9 cellular contexts compared by ENCODE assay signal in the genomic region with DNA sequence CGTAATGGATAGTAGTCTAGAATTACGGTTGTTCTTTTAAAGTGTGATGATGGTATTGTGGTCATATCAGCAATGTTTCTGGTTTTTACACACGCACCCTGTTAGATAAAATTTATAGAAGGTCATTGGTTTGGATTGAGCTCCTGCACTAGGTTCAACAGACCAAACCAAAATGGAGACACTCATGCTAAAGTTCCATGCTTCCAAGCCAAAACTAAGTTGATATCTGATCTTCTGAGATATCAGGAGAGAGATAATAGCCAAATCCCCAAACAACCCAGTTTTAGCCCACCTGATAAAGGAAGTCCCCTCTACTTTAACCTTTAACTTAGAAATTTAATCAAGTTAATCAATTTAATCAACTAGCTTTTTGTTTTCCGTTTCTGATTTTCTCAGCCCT. TPM values are rescaled to one million over a fixed set of nuclear protein-coding genes. Genes with fewer than 3 reads are reported as not detected.
A peak's percentile ranks its signal among the peaks of the same experiment; 100 is the strongest.
DNase-seq lines count a peak whose midpoint lies in the region; ATAC-seq and TF ChIP-seq lines count a peak whose summit lies in the region.
"Had no signal": no experiment of that assay in that cellular context is flagged by ENCODE, and none has a peak within 500 bp of the region (broad histone marks: within the 10 kb centered on the region; RNA-seq: fewer than 3 reads in every experiment).

No MANE protein-coding gene starts in this region.

- peaks cover 28% of the 10 kb centered on the region for H3K4me1 Mint-ChIP-seq in activated CD8-positive, alpha-beta memory T cell treated with anti-CD3 and anti-CD28 coated beads, Interleukin-2, amount 10 ng/mL, durations not matched to agents 7 days and 5 days
- H3K4me1 Mint-ChIP-seq in stimulated activated effector memory CD8-positive, alpha-beta T cell treated with anti-CD3 and anti-CD28 coated beads, Interleukin-12 subunit alpha, Interleukin-12 subunit beta, amount 100 ng/mL, for 72 hours = peaks cover 26% of the 10 kb centered on the region

- H3K27me3 Mint-ChIP-seq in activated CD8-positive, alpha-beta memory T cell treated with anti-CD3 and anti-CD28 coated beads, Interleukin-2, amount 10 ng/mL, durations not matched to agents 7 days and 5 days = no peaks in the 10 kb centered on the region

- no peak overlapping the region for H3K27ac ChIP-seq in WERI-Rb-1

- no peaks in the 10 kb centered on the region for H3K9me3 Mint-ChIP-seq in activated CD8-positive, alpha-beta memory T cell treated with anti-CD3 and anti-CD28 coated beads, Interleukin-2, amount 10 ng/mL, durations not matched to agents 7 days and 5 days (ENCODE audit: low read depth)
- no peaks in the 10 kb centered on the region for H3K9me3 Mint-ChIP-seq in stimulated activated effector memory CD8-positive, alpha-beta T cell treated with anti-CD3 and anti-CD28 coated beads, Interleukin-12 subunit alpha, Interleukin-12 subunit beta, amount 100 ng/mL, for 72 hours

- H3K27ac Mint-ChIP-seq in activated CD8-positive, alpha-beta memory T cell treated with anti-CD3 and anti-CD28 coated beads, Interleukin-2, amount 10 ng/mL, durations not matched to agents 7 days and 5 days = peak overlapping the region; percentile 94
- H3K27ac Mint-ChIP-seq in stimulated activated effector memory CD8-positive, alpha-beta T cell treated with anti-CD3 and anti-CD28 coated beads, Interleukin-12 subunit alpha, Interleukin-12 subunit beta, amount 100 ng/mL, for 72 hours = peak overlapping the region; percentile 86

- H3K9me3 ChIP-seq in WERI-Rb-1 (ENCODE audit: severe bottlenecking) = no peaks in the 10 kb centered on the region

- H3K27me3 ChIP-seq in WERI-Rb-1 (ENCODE audit: insufficient read depth, low read depth, severe bottlenecking) = no peaks in the 10 kb centered on the region

- H3K4me3 ChIP-seq in WERI-Rb-1 (ENCODE audit: low read depth, low read length) (peak overlapping the region; percentile 93; the same call in 1 of the 2 replicates), fibroblast of pulmonary artery (replicated peaks; ENCODE audit: low read depth, low read length) (peak overlapping the region; percentile 80)

- CTCF ChIA-PET in activated CD8-positive, alpha-beta memory T cell treated with anti-CD3 and anti-CD28 coated beads, Interleukin-2, amount 10 ng/mL, durations not matched to agents 7 days and 5 days (lab: Charles Lee) = interaction anchor here (0.8 to 4.2 kb wide), 16 partner anchors 9 to 102 kb away, joined by 3 to 55 read pairs (median 6); a partner anchor contains a TSS

- peaks cover 13% of the 10 kb centered on the region for H3K36me3 Mint-ChIP-seq in activated CD8-positive, alpha-beta memory T cell treated with anti-CD3 and anti-CD28 coated beads, Interleukin-2, amount 10 ng/mL, durations not matched to agents 7 days and 5 days
- peaks cover 62% of the 10 kb centered on the region for H3K36me3 Mint-ChIP-seq in stimulated activated effector memory CD8-positive, alpha-beta T cell treated with anti-CD3 and anti-CD28 coated beads, Interleukin-12 subunit alpha, Interleukin-12 subunit beta, amount 100 ng/mL, for 72 hours

- H3K4me3 Mint-ChIP-seq in activated CD8-positive, alpha-beta memory T cell treated with anti-CD3 and anti-CD28 coated beads, Interleukin-2, amount 10 ng/mL, durations not matched to agents 7 days and 5 days = peak overlapping the region; percentile 92
- peak overlapping the region; percentile 81 for H3K4me3 Mint-ChIP-seq in stimulated activated effector memory CD8-positive, alpha-beta T cell treated with anti-CD3 and anti-CD28 coated beads, Interleukin-12 subunit alpha, Interleukin-12 subunit beta, amount 100 ng/mL, for 72 hours

- TF ChIP-seq CTCF in WERI-Rb-1 (IDR thresholded peaks at IDR 0.05; ENCODE audit: low read depth, low read length) = no peak
- no peak for TF ChIP-seq CTCF in fibroblast of pulmonary artery (IDR thresholded peaks at IDR 0.05; ENCODE audit: low read length, missing control alignments)

- peaks cover 14% of the 10 kb centered on the region for H3K36me3 ChIP-seq in WERI-Rb-1

- no peak for ATAC-seq in activated CD8-positive, alpha-beta memory T cell treated with anti-CD3 and anti-CD28 coated beads, Interleukin-2, amount 10 ng/mL, durations not matched to agents 7 days and 5 days
- no peak for ATAC-seq in stimulated activated effector memory CD8-positive, alpha-beta T cell treated with anti-CD3 and anti-CD28 coated beads, Interleukin-12 subunit alpha, Interleukin-12 subunit beta, amount 100 ng/mL, for 72 hours
- ATAC-seq in HG03469 (IDR thresholded peaks at IDR 0.05; ENCODE audit: unreplicated experiment) = no peak

- no peak for DNase-seq in activated CD8-positive, alpha-beta memory T cell treated with anti-CD3 and anti-CD28 coated beads, Interleukin-2, amount 10 ng/mL, durations not matched to agents 7 days and 5 days
- no peak for DNase-seq in activated CD8-positive, alpha-beta memory T cell treated with anti-CD3 and anti-CD28 coated beads, Interleukin-2, amount 50 U/mL, for 48 hours
- DNase-seq in WERI-Rb-1 (no peak), fibroblast of pulmonary artery (ENCODE audit: low read depth) (no peak), AG08396 (ENCODE audit: low spot score) (no peak), CD1c-positive myeloid dendritic cell (ENCODE audit: extremely low spot score) (no peak)
- no peak for DNase-seq in stimulated activated effector memory CD8-positive, alpha-beta T cell treated with anti-CD3 and anti-CD28 coated beads, Interleukin-12 subunit alpha, Interleukin-12 subunit beta, amount 100 ng/mL, for 72 hours (ENCODE audit: low spot score in 2 of 2)
- DNase-seq: C1 segment of cervical spinal cord had no signal

RNA-seq across cellular contexts. Expression of a gene that starts 1.2 kb away (rescaled TPM):
- total RNA-seq in activated CD8-positive, alpha-beta memory T cell treated with anti-CD3 and anti-CD28 coated beads, Interleukin-2, amount 10 ng/mL, durations not matched to agents 7 days and 5 days = 10 to 100 TPM; 77.3 to 96.1 TPM

RNA-seq across cellular contexts. Expression of a gene that starts 1.9 kb away (rescaled TPM):
- total RNA-seq in activated CD8-positive, alpha-beta memory T cell treated with anti-CD3 and anti-CD28 coated beads, Interleukin-2, amount 10 ng/mL, durations not matched to agents 7 days and 5 days = 1 to 10 TPM in 1 of 2 experiments, under 1 TPM in 1; 0.49 to 2.4 TPM

RNA-seq across cellular contexts. Expression of a gene that starts 11.8 kb away (rescaled TPM):
- 10 to 100 TPM; 34.8 to 46.5 TPM for total RNA-seq in activated CD8-positive, alpha-beta memory T cell treated with anti-CD3 and anti-CD28 coated beads, Interleukin-2, amount 10 ng/mL, durations not matched to agents 7 days and 5 days

RNA-seq across cellular contexts. Expression of a gene that starts 51.4 kb away (rescaled TPM):
- under 1 TPM; 0.19 to 0.53 TPM for total RNA-seq in activated CD8-positive, alpha-beta memory T cell treated with anti-CD3 and anti-CD28 coated beads, Interleukin-2, amount 10 ng/mL, durations not matched to agents 7 days and 5 days
